Comparison of ENCODE assay signal across 13 cellular contexts in genomic region chr3:61669676-61670299, GRCh38.
DNase-seq lines count a peak whose midpoint lies in the region; ATAC-seq, FAIRE-seq and TF ChIP-seq lines count a peak whose summit lies in the region.
"Had no signal": no experiment of that assay in that cellular context is flagged by ENCODE, and none has a peak within 500 bp of the region (broad histone marks: within the 10 kb centered on the region; RNA-seq: fewer than 3 reads in every experiment).

No MANE protein-coding gene starts in this region.

- H3K4me2 ChIP-seq in MM.1S (ENCODE audit: low read depth, low read length), result peak overlapping the region; percentile 69

- DNase-seq in MCF 10A (ENCODE audit: unreplicated experiment), result peak; percentile 64
- DNase-seq in breast epithelium (ENCODE audit: low spot score in 2 of 2), result no peak
- peak; percentile 92 for DNase-seq in MM.1S
- DNase-seq in glutamatergic neuron, result no peak
- peak; percentile 45 for DNase-seq in urothelium cell line (ENCODE audit: low spot score)
- DNase-seq in central memory CD4-positive, alpha-beta T cell, result no peak
- no peak for DNase-seq in T-cell
- DNase-seq in GM20000 (ENCODE audit: low spot score), result no peak
- DNase-seq: activated T-cell treated with anti-CD3 and anti-CD28 coated beads for 4 hours; brain microvascular endothelial cell; NCI-H2081 treated with DMSO at 0.1 percent for 48 hours; stimulated activated CD4-positive, alpha-beta T cell treated with anti-CD3 and anti-CD28 coated beads, Interleukin-15, amount 100 ng/mL, for 24 hours had no signal

- peaks cover 7% of the 10 kb centered on the region for H3K36me3 Mint-ChIP-seq in MCF 10A (ENCODE audit: insufficient read depth, unreplicated experiment)
- H3K36me3 Mint-ChIP-seq in glutamatergic neuron (ENCODE audit: unreplicated experiment), result no peaks in the 10 kb centered on the region
- no peaks in the 10 kb centered on the region for H3K36me3 Mint-ChIP-seq in T-cell

- TF ChIP-seq CTCF in MCF 10A (IDR thresholded peaks at IDR 0.05; ENCODE audit: unreplicated experiment) (no peak), breast epithelium (IDR thresholded peaks at IDR 0.05) (no peak), MM.1S (IDR thresholded peaks at IDR 0.05; ENCODE audit: low read length) (no peak), glutamatergic neuron (IDR thresholded peaks at IDR 0.05; ENCODE audit: partially characterized antibody, unreplicated experiment) (no peak), GM20000 (IDR thresholded peaks at IDR 0.05; ENCODE audit: extremely low read depth, missing control alignments) (no peak)

- no peak overlapping the region for H2AFZ ChIP-seq in MM.1S (ENCODE audit: low read length)

- peaks cover 27% of the 10 kb centered on the region for H3K79me2 ChIP-seq in MM.1S (ENCODE audit: low read length)

- peak; percentile 83 for FAIRE-seq in urothelium cell line (lab: Jason Lieb, UNC)

- H3F3A ChIP-seq in MM.1S (ENCODE audit: insufficient read depth, low read length), result peaks cover 18% of the 10 kb centered on the region

- H3K9me2 ChIP-seq in MM.1S (replicated peaks; ENCODE audit: insufficient read depth, low read length), result no peaks in the 10 kb centered on the region

- H3K4me1 Mint-ChIP-seq in MCF 10A (ENCODE audit: insufficient read depth, unreplicated experiment) (peaks cover 21% of the 10 kb centered on the region), glutamatergic neuron (ENCODE audit: low read depth, unreplicated experiment) (peaks cover 50% of the 10 kb centered on the region), T-cell (no peaks in the 10 kb centered on the region)

- H3K4me1 ChIP-seq in breast epithelium, result no peaks in the 10 kb centered on the region
- peaks cover 28% of the 10 kb centered on the region for H3K4me1 ChIP-seq in MM.1S (ENCODE audit: low read length)

- H3K27ac Mint-ChIP-seq in MCF 10A (ENCODE audit: low read depth, unreplicated experiment) (peak overlapping the region; percentile 84), glutamatergic neuron (ENCODE audit: unreplicated experiment) (peak overlapping the region; percentile 60), T-cell (no peak overlapping the region)
- H3K27ac Mint-ChIP-seq: stimulated activated naive CD8-positive, alpha-beta T cell treated with anti-CD3 and anti-CD28 coated beads, Interleukin-15, Interleukin-2, amounts not matched to agents 100 ng/mL and 50 ng/mL, for 24 hours had no signal

- no peaks in the 10 kb centered on the region for H3K27me3 Mint-ChIP-seq in MCF 10A (ENCODE audit: insufficient read depth, unreplicated experiment)
- H3K27me3 Mint-ChIP-seq in glutamatergic neuron (ENCODE audit: unreplicated experiment), result no peaks in the 10 kb centered on the region
- H3K27me3 Mint-ChIP-seq in T-cell, result no peaks in the 10 kb centered on the region
- H3K27me3 Mint-ChIP-seq: stimulated activated naive CD8-positive, alpha-beta T cell treated with anti-CD3 and anti-CD28 coated beads, Interleukin-15, Interleukin-2, amounts not matched to agents 100 ng/mL and 50 ng/mL, for 24 hours had no signal

- CTCF ChIA-PET in MCF 10A (lab: Yijun Ruan, JAX) (interaction anchor here (1.3 kb wide), 1 partner anchor 14 kb away, joined by 3 read pairs; no protein-coding TSS in a partner anchor), T-cell (lab: Charles Lee) (interaction anchor here in 1 of 2 donors (0.5 kb wide), 1 partner anchor 11 kb away, joined by 6 read pairs; no protein-coding TSS in a partner anchor)

- no peak overlapping the region for H3K9ac ChIP-seq in MM.1S (ENCODE audit: low read length)

- no peak for TF ChIP-seq POLR2A in breast epithelium (IDR thresholded peaks at IDR 0.05)

- H3K4me3 ChIP-seq in breast epithelium (no peak overlapping the region), MM.1S (ENCODE audit: low read length) (no peak overlapping the region)

- ATAC-seq in T-cell (replicated peaks in 1 of 4), result no peak

- BruUV-seq in MCF 10A (replicated peaks; lab: Mats Ljungman, UMichigan), result no TSS peak

- H3K27ac ChIP-seq in breast epithelium (no peak overlapping the region), MM.1S (ENCODE audit: low read length) (peak overlapping the region; percentile 57; the same call in 1 of the 2 replicates)
- H3K27ac ChIP-seq: brain microvascular endothelial cell had no signal

- H3K9me3 Mint-ChIP-seq in MCF 10A (ENCODE audit: unreplicated experiment) (no peaks in the 10 kb centered on the region), glutamatergic neuron (ENCODE audit: unreplicated experiment) (no peaks in the 10 kb centered on the region), T-cell (peaks cover 0 to 5% (median 0%) of the 10 kb centered on the region in 3 donors)
- H3K9me3 Mint-ChIP-seq: stimulated activated naive CD8-positive, alpha-beta T cell treated with anti-CD3 and anti-CD28 coated beads, Interleukin-15, Interleukin-2, amounts not matched to agents 100 ng/mL and 50 ng/mL, for 24 hours had no signal

- no peaks in the 10 kb centered on the region for H3K36me3 ChIP-seq in breast epithelium
- H3K36me3 ChIP-seq in MM.1S (replicated peaks; ENCODE audit: insufficient read depth, low read length), result no peaks in the 10 kb centered on the region
- H3K36me3 ChIP-seq: brain microvascular endothelial cell had no signal

- H3K4me3 Mint-ChIP-seq in MCF 10A (ENCODE audit: unreplicated experiment) (peak overlapping the region; percentile 20), glutamatergic neuron (ENCODE audit: unreplicated experiment) (peak overlapping the region; percentile 12), T-cell (no peak overlapping the region)
- H3K4me3 Mint-ChIP-seq: stimulated activated naive CD8-positive, alpha-beta T cell treated with anti-CD3 and anti-CD28 coated beads, Interleukin-15, Interleukin-2, amounts not matched to agents 100 ng/mL and 50 ng/mL, for 24 hours had no signal

- POLR2A ChIA-PET in MCF 10A (lab: Yijun Ruan, JAX) (interaction anchor here (0.8 to 2.5 kb wide), 7 partner anchors 10 to 109 kb away, joined by 3 to 15 read pairs (median 4); partner anchors contain the start of gene PTPRG), T-cell (lab: Charles Lee) (no interaction called here)

- H3K27me3 ChIP-seq in breast epithelium (no peaks in the 10 kb centered on the region), MM.1S (replicated peaks; ENCODE audit: insufficient read depth, low read length) (no peaks in the 10 kb centered on the region)
- H3K27me3 ChIP-seq: brain microvascular endothelial cell had no signal

- H4K20me1 ChIP-seq in MM.1S (ENCODE audit: insufficient read depth, low read length), result no peaks in the 10 kb centered on the region

- intact Hi-C loops in MCF 10A (cut with micrococcal nuclease), result no loop called here
- intact Hi-C loops in breast epithelium (cut with DNase I; ENCODE audit: low total_unique reads), result no loop called here

- no peaks in the 10 kb centered on the region for H3K9me3 ChIP-seq in breast epithelium
- no peaks in the 10 kb centered on the region for H3K9me3 ChIP-seq in MM.1S (replicated peaks; ENCODE audit: insufficient read depth, low read length)

Comparison
In these comparisons a context has a peak if more than half of its experiments do, and no peak if none do; other contexts are left out.
1. DNase-seq: peak in MCF 10A (single experiment), MM.1S (single experiment) and urothelium cell line (single experiment); none in breast epithelium (0 of 2), glutamatergic neuron (single experiment), central memory CD4-positive, alpha-beta T cell (single experiment), T-cell (0 of 34) and GM20000 (single experiment).
2. H3K27ac Mint-ChIP-seq: peak in MCF 10A (single experiment) and glutamatergic neuron (single experiment); none in T-cell (0 of 2).
3. H3K4me3 Mint-ChIP-seq: peak in MCF 10A (single experiment) and glutamatergic neuron (single experiment); none in T-cell (0 of 3).